In the genomic region with DNA sequence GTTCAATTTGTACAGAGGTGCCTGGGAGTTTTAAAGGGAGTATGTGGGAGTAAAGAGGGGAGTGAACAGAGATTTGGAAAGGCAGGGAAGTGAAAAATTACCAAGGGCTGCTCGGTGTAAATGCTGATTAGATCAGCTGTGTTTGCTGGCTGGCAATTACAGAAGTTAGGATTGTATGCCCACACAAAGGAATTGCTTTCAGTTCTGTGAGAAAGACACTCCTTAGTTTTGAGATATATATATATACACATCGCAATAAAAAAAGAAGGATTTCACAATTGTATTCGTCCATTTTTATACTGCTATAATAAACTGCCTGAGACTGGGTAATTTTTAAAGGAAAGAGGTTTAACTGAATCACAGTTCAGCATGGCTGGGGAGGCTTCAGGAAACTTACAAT, we compare ENCODE assay signal across 32 cellular contexts.
"Had no signal": no experiment of that assay in that cellular context is flagged by ENCODE, and none has a peak within 500 bp of the region (broad histone marks: within the 10 kb centered on the region; RNA-seq: fewer than 3 reads in every experiment).

No MANE protein-coding gene starts in this region.

- H3K4me3 ChIP-seq: SJSA1 had no signal

- H3K27me3 Mint-ChIP-seq: activated CD4-positive, alpha-beta T cell treated with anti-CD3 and anti-CD28 coated beads for 36 hours; activated CD4-positive, alpha-beta T cell treated with anti-CD3 and anti-CD28 coated beads, Interleukin-2, amount 10 ng/mL, durations not matched to agents 7 days and 5 days; activated naive CD4-positive, alpha-beta T cell treated with anti-CD3 and anti-CD28 coated beads, Interleukin-2, amount 10 ng/mL, durations not matched to agents 7 days and 5 days; activated naive CD8-positive, alpha-beta T cell; activated naive CD8-positive, alpha-beta T cell treated with anti-CD3 and anti-CD28 coated beads, Interleukin-2, amount 50 U/mL, for 24 hours had no signal

- H3K9me3 ChIP-seq: SK-N-SH had no signal

- ATAC-seq: activated CD4-positive, alpha-beta T cell treated with anti-CD3 and anti-CD28 coated beads for 36 hours; activated CD4-positive, CD25-positive, alpha-beta regulatory T cell treated with anti-CD3 and anti-CD28 coated beads, Interleukin-2, amount 50 U/mL, for 24 hours; activated CD8-positive, alpha-beta T cell treated with anti-CD3 and anti-CD28 coated beads, Interleukin-2, amount 10 ng/mL, durations not matched to agents 7 days and 5 days; activated naive CD8-positive, alpha-beta T cell treated with anti-CD3 and anti-CD28 coated beads, Interleukin-2, amount 50 U/mL, for 24 hours; activated T-cell treated with anti-CD3 and anti-CD28 coated beads, Interleukin-2, amount 50 U/mL, for 4 hours; Panc1; WTC11 had no signal

- DNase-seq: activated CD4-positive, alpha-beta T cell treated with anti-CD3 and anti-CD28 coated beads for 36 hours; activated CD4-positive, alpha-beta T cell treated with anti-CD3 and anti-CD28 coated beads, Interleukin-2, amount 10 ng/mL, durations not matched to agents 7 days and 5 days; activated CD4-positive, alpha-beta T cell treated with anti-CD3 and anti-CD28 coated beads, Interleukin-2, amount 50 U/mL, for 48 hours; activated CD8-positive, alpha-beta memory T cell treated with anti-CD3 and anti-CD28 coated beads, Interleukin-2, amount 50 U/mL, for 4 hours; activated CD8-positive, alpha-beta T cell treated with anti-CD3 and anti-CD28 coated beads, Interleukin-2, amount 10 ng/mL, durations not matched to agents 7 days and 5 days; activated gamma-delta T cell treated with Interleukin-2 at 50 U/mL for 16 hours; activated naive CD4-positive, alpha-beta T cell treated with anti-CD3 and anti-CD28 coated beads, Interleukin-2, amount 10 ng/mL, durations not matched to agents 7 days and 5 days; activated naive CD8-positive, alpha-beta T cell treated with anti-CD3 and anti-CD28 coated beads, Interleukin-2, amount 50 U/mL, for 24 hours; activated T-cell treated with anti-CD3 and anti-CD28 coated beads for 4 hours; activated T-cell treated with anti-CD3 and anti-CD28 coated beads, Interleukin-2, amount 50 U/mL, for 4 hours; amniotic stem cell; aorta; brain microvascular endothelial cell; central memory CD4-positive, alpha-beta T cell; NCI-H1105; NCI-H1417 treated with DMSO at 0.1 percent for 48 hours; NCI-H1930; NCI-H2081 treated with DMSO at 0.1 percent for 48 hours; NCI-H226; NCI-H446 treated with DMSO at 0.1 percent for 48 hours; NCI-H524; SHP77 treated with DMSO at 0.1 percent for 48 hours; SK-N-SH had no signal

- H3K36me3 Mint-ChIP-seq: activated naive CD4-positive, alpha-beta T cell treated with anti-CD3 and anti-CD28 coated beads, Interleukin-2, amount 10 ng/mL, durations not matched to agents 7 days and 5 days; activated naive CD8-positive, alpha-beta T cell; WTC11 had no signal

- H3K4me1 ChIP-seq: SJSA1 had no signal

- H3K27ac ChIP-seq: brain microvascular endothelial cell, KMS-11, SJSA1 had no signal

- H3K27me3 ChIP-seq: brain microvascular endothelial cell, SJSA1 had no signal

- H3K36me3 ChIP-seq: brain microvascular endothelial cell, SJSA1 had no signal

- H3K4me3 Mint-ChIP-seq: activated CD4-positive, alpha-beta T cell treated with anti-CD3 and anti-CD28 coated beads for 36 hours; activated CD4-positive, alpha-beta T cell treated with anti-CD3 and anti-CD28 coated beads, Interleukin-2, amount 10 ng/mL, durations not matched to agents 7 days and 5 days; activated CD8-positive, alpha-beta T cell treated with anti-CD3 and anti-CD28 coated beads, Interleukin-2, amount 10 ng/mL, durations not matched to agents 7 days and 5 days; activated naive CD4-positive, alpha-beta T cell treated with anti-CD3 and anti-CD28 coated beads, Interleukin-2, amount 10 ng/mL, durations not matched to agents 7 days and 5 days; activated naive CD8-positive, alpha-beta T cell; activated naive CD8-positive, alpha-beta T cell treated with anti-CD3 and anti-CD28 coated beads, Interleukin-2, amount 50 U/mL, for 24 hours; activated T-cell treated with anti-CD3 and anti-CD28 coated beads, Interleukin-2, amount 50 U/mL, for 4 hours; activated T-helper 1 cell treated with anti-CD3 and anti-CD28 coated beads, Interleukin-12 subunit alpha, Interleukin-12 subunit beta, Interleukin-2, Interleukin-4 antibody, amounts not matched to agents 30 ng/mL and 10 ng/mL and 1 ng/mL, durations not matched to agents 14 hours and 24 hours and 36 hours; T-helper 1 cell treated with Interleukin-12 subunit alpha and Interleukin-12 subunit beta and Interleukin-4 antibody, amounts not matched to agents 30 μg/mL and 1 μg/mL, for 36 hours; T-helper 2 cell treated with Interferon-gamma antibody and Interleukin-4, amounts not matched to agents 5 μg/mL and 100 μg/mL, for 36 hours; WTC11 had no signal

- H3K4me1 Mint-ChIP-seq: activated CD4-positive, alpha-beta T cell treated with anti-CD3 and anti-CD28 coated beads for 36 hours; activated CD4-positive, alpha-beta T cell treated with anti-CD3 and anti-CD28 coated beads, Interleukin-2, amount 10 ng/mL, durations not matched to agents 7 days and 5 days; activated naive CD4-positive, alpha-beta T cell treated with anti-CD3 and anti-CD28 coated beads, Interleukin-2, amount 10 ng/mL, durations not matched to agents 7 days and 5 days; activated naive CD8-positive, alpha-beta T cell treated with anti-CD3 and anti-CD28 coated beads, Interleukin-2, amount 50 U/mL, for 24 hours; WTC11 had no signal

- H3K4me2 ChIP-seq: KMS-11, SK-N-SH had no signal

- H3K27ac Mint-ChIP-seq: activated CD4-positive, alpha-beta T cell treated with anti-CD3 and anti-CD28 coated beads for 36 hours; activated CD4-positive, alpha-beta T cell treated with anti-CD3 and anti-CD28 coated beads, Interleukin-2, amount 10 ng/mL, durations not matched to agents 7 days and 5 days; activated CD8-positive, alpha-beta T cell treated with anti-CD3 and anti-CD28 coated beads, Interleukin-2, amount 10 ng/mL, durations not matched to agents 7 days and 5 days; activated naive CD4-positive, alpha-beta T cell treated with anti-CD3 and anti-CD28 coated beads, Interleukin-2, amount 10 ng/mL, durations not matched to agents 7 days and 5 days; activated naive CD8-positive, alpha-beta T cell; activated naive CD8-positive, alpha-beta T cell treated with anti-CD3 and anti-CD28 coated beads, Interleukin-2, amount 50 U/mL, for 24 hours; activated T-helper 1 cell treated with anti-CD3 and anti-CD28 coated beads, Interleukin-12 subunit alpha, Interleukin-12 subunit beta, Interleukin-2, Interleukin-4 antibody, amounts not matched to agents 30 ng/mL and 10 ng/mL and 1 ng/mL, durations not matched to agents 14 hours and 24 hours and 36 hours; T-helper 1 cell treated with Interleukin-12 subunit alpha and Interleukin-12 subunit beta and Interleukin-4 antibody, amounts not matched to agents 30 μg/mL and 1 μg/mL, for 36 hours; T-helper 2 cell treated with Interferon-gamma antibody and Interleukin-4, amounts not matched to agents 5 μg/mL and 100 μg/mL, for 36 hours; WTC11 had no signal

- H3K9ac ChIP-seq: KMS-11, SK-N-SH had no signal

- H3K9me3 Mint-ChIP-seq: activated CD4-positive, alpha-beta T cell treated with anti-CD3 and anti-CD28 coated beads, Interleukin-2, amount 10 ng/mL, durations not matched to agents 7 days and 5 days; T-helper 1 cell treated with Interleukin-12 subunit alpha and Interleukin-12 subunit beta and Interleukin-4 antibody, amounts not matched to agents 30 μg/mL and 1 μg/mL, for 36 hours; WTC11 had no signal
